In genomic region chr12:13002301-13003097, GRCh38 we compare ENCODE assay signal across 15 cellular contexts. TPM values are rescaled to one million over a fixed set of nuclear protein-coding genes. Genes with fewer than 3 reads are reported as not detected.
DNase-seq lines count a peak whose midpoint lies in the region; ATAC-seq and TF ChIP-seq lines count a peak whose summit lies in the region.
"Had no signal": no experiment of that assay in that cellular context is flagged by ENCODE, and none has a peak within 500 bp of the region (broad histone marks: within the 10 kb centered on the region; RNA-seq: fewer than 3 reads in every experiment).

No MANE protein-coding gene starts in this region.

- H3K4me1 ChIP-seq in skeletal muscle satellite cell (ENCODE audit: control insufficient read depth, insufficient read depth, low read length), result peaks cover 23% of the 10 kb centered on the region

- H3K36me3 ChIP-seq in skeletal muscle satellite cell (ENCODE audit: insufficient read depth, low read length), result no peaks in the 10 kb centered on the region
- H3K36me3 ChIP-seq: lower lobe of right lung, tibial artery had no signal

- H3K4me3 Mint-ChIP-seq in activated CD4-positive, alpha-beta T cell treated with anti-CD3 and anti-CD28 coated beads, Interleukin-2, amount 10 ng/mL, durations not matched to agents 7 days and 5 days, result peak overlapping the region; percentile 71
- H3K4me3 Mint-ChIP-seq in T-cell (peak overlapping the region; percentile 74 to 86 (median 85)), endothelial cell (ENCODE audit: unreplicated experiment) (peak overlapping the region; percentile 92)

- no peaks in the 10 kb centered on the region for H3K9me3 Mint-ChIP-seq in activated CD4-positive, alpha-beta T cell treated with anti-CD3 and anti-CD28 coated beads, Interleukin-2, amount 10 ng/mL, durations not matched to agents 7 days and 5 days
- H3K9me3 Mint-ChIP-seq in T-cell, result no peaks in the 10 kb centered on the region
- H3K9me3 Mint-ChIP-seq in endothelial cell (ENCODE audit: unreplicated experiment), result no peaks in the 10 kb centered on the region

- H3K36me3 Mint-ChIP-seq in activated CD4-positive, alpha-beta T cell treated with anti-CD3 and anti-CD28 coated beads, Interleukin-2, amount 10 ng/mL, durations not matched to agents 7 days and 5 days (ENCODE audit: low read depth), result no peaks in the 10 kb centered on the region
- no peaks in the 10 kb centered on the region for H3K36me3 Mint-ChIP-seq in T-cell
- H3K36me3 Mint-ChIP-seq in endothelial cell (ENCODE audit: low read depth, unreplicated experiment), result peaks cover 9% of the 10 kb centered on the region

- no peak overlapping the region for H3K9ac ChIP-seq in skeletal muscle satellite cell (ENCODE audit: low read depth, low read length)

- POLR2A ChIA-PET in activated CD4-positive, alpha-beta T cell treated with anti-CD3 and anti-CD28 coated beads, Interleukin-2, amount 10 ng/mL, durations not matched to agents 7 days and 5 days (lab: Charles Lee), result no interaction called here
- POLR2A ChIA-PET in T-cell (lab: Charles Lee), result interaction anchor here in 1 of 2 donors (0.5 kb wide), 1 partner anchor 195 kb away, joined by 6 read pairs; no protein-coding TSS in a partner anchor

- no peak for TF ChIP-seq CTCF in endothelial cell (IDR thresholded peaks at IDR 0.05; ENCODE audit: unreplicated experiment)

- H3K27ac Mint-ChIP-seq in activated CD4-positive, alpha-beta T cell treated with anti-CD3 and anti-CD28 coated beads, Interleukin-2, amount 10 ng/mL, durations not matched to agents 7 days and 5 days, result no peak overlapping the region
- H3K27ac Mint-ChIP-seq in T-cell (peak overlapping the region; percentile 71 to 83), endothelial cell (ENCODE audit: unreplicated experiment) (no peak overlapping the region)

- peaks cover 23% of the 10 kb centered on the region for H3K4me1 Mint-ChIP-seq in activated CD4-positive, alpha-beta T cell treated with anti-CD3 and anti-CD28 coated beads, Interleukin-2, amount 10 ng/mL, durations not matched to agents 7 days and 5 days
- H3K4me1 Mint-ChIP-seq in T-cell, result peaks cover 28 to 31% (median 30%) of the 10 kb centered on the region in 3 donors
- peaks cover 37% of the 10 kb centered on the region for H3K4me1 Mint-ChIP-seq in endothelial cell (ENCODE audit: unreplicated experiment)

- no peaks in the 10 kb centered on the region for H3K9me3 ChIP-seq in skeletal muscle satellite cell (replicated peaks; ENCODE audit: low read length)
- H3K9me3 ChIP-seq: lower lobe of right lung, tibial artery had no signal

- CTCF ChIA-PET in activated CD4-positive, alpha-beta T cell treated with anti-CD3 and anti-CD28 coated beads, Interleukin-2, amount 10 ng/mL, durations not matched to agents 7 days and 5 days (lab: Charles Lee), result no interaction called here
- CTCF ChIA-PET in T-cell (lab: Charles Lee), result no interaction called here

- H3K27me3 ChIP-seq in skeletal muscle satellite cell (ENCODE audit: control insufficient read depth, insufficient read depth, low read length), result no peaks in the 10 kb centered on the region
- H3K27me3 ChIP-seq: tibial artery had no signal

- H3K27me3 Mint-ChIP-seq in activated CD4-positive, alpha-beta T cell treated with anti-CD3 and anti-CD28 coated beads, Interleukin-2, amount 10 ng/mL, durations not matched to agents 7 days and 5 days, result peaks cover 31% of the 10 kb centered on the region
- H3K27me3 Mint-ChIP-seq in T-cell (peaks cover 0 to 1% of the 10 kb centered on the region in 2 donors), endothelial cell (ENCODE audit: unreplicated experiment) (peaks cover 17% of the 10 kb centered on the region)

- no peak for ATAC-seq in T-cell (replicated peaks in 1 of 4)
- ATAC-seq: lower lobe of right lung had no signal

- peak overlapping the region; percentile 100 for H3K4me3 ChIP-seq in skeletal muscle satellite cell (ENCODE audit: low read length)

- H3K4me2 ChIP-seq in skeletal muscle satellite cell (ENCODE audit: low read length), result peak overlapping the region; percentile 94

- no peak for DNase-seq in activated CD4-positive, alpha-beta T cell treated with anti-CD3 and anti-CD28 coated beads, Interleukin-2, amount 10 ng/mL, durations not matched to agents 7 days and 5 days
- no peak for DNase-seq in activated CD4-positive, alpha-beta T cell treated with anti-CD3 and anti-CD28 coated beads, Interleukin-2, amount 50 U/mL, for 48 hours
- DNase-seq in T-cell (no peak), endothelial cell (ENCODE audit: low spot score) (no peak), NCI-H2171 treated with DMSO at 0.1 percent for 48 hours (lab: John Stamatoyannopoulos, UW) (no peak), amniotic stem cell (lab: John Stamatoyannopoulos, UW) (no peak), RKO (ENCODE audit: low spot score) (no peak)
- DNase-seq: ACHN; effector memory CD4-positive, alpha-beta T cell; GDM1; head of caudate nucleus; lower lobe of right lung; NCI-H226; tibial artery had no signal

RNA-seq across cellular contexts. Expression of gene HEBP1, which starts 2.4 kb away (rescaled TPM):
- total RNA-seq in activated CD4-positive, alpha-beta T cell treated with anti-CD3 and anti-CD28 coated beads, Interleukin-2, amount 10 ng/mL, durations not matched to agents 7 days and 5 days, result 10 to 100 TPM; 19.6 to 21.2 TPM
- total RNA-seq in T-cell, result 10 to 100 TPM; 12.5 to 15.9 (median 15.0) TPM
- total RNA-seq in endothelial cell (ENCODE audit: unreplicated experiment), result 83.3 TPM
- total RNA-seq in skeletal muscle satellite cell (2012; rRNA removed), result 10.9 and 15.0 TPM in 2 replicates

RNA-seq across cellular contexts. Expression of gene FAM234B, which starts 41.7 kb away (rescaled TPM):
- total RNA-seq in activated CD4-positive, alpha-beta T cell treated with anti-CD3 and anti-CD28 coated beads, Interleukin-2, amount 10 ng/mL, durations not matched to agents 7 days and 5 days, result 1 to 10 TPM; 3.9 to 4.4 TPM
- 1 to 10 TPM; 4.3 to 5.8 (median 4.6) TPM for total RNA-seq in T-cell
- 36.3 TPM for total RNA-seq in endothelial cell (ENCODE audit: unreplicated experiment)
- total RNA-seq in skeletal muscle satellite cell (2012; rRNA removed), result 9.1 and 10.7 TPM in 2 replicates

RNA-seq across cellular contexts. Expression of gene GPRC5D, which starts 50.5 kb away (rescaled TPM):
- under 1 TPM; 0.22 to 0.67 TPM for total RNA-seq in activated CD4-positive, alpha-beta T cell treated with anti-CD3 and anti-CD28 coated beads, Interleukin-2, amount 10 ng/mL, durations not matched to agents 7 days and 5 days
- total RNA-seq in T-cell (not detected), endothelial cell (ENCODE audit: unreplicated experiment) (not detected)
- total RNA-seq in skeletal muscle satellite cell (2012; rRNA removed), result not detected in 2 replicates
- total RNA-seq: lower lobe of right lung had no signal

Comparison
In these comparisons a context has a peak if more than half of its experiments do, and no peak if none do; other contexts are left out.
1. H3K27ac Mint-ChIP-seq: peak in T-cell (2 of 2); none in activated CD4-positive, alpha-beta T cell treated with anti-CD3 and anti-CD28 coated beads, Interleukin-2, amount 10 ng/mL, durations not matched to agents 7 days and 5 days (single experiment) and endothelial cell (single experiment).
2. Peak in every context shown above with its lines, with median percentiles within 50 percentile points of each other: H3K4me3 Mint-ChIP-seq.